In genomic region chr10:70599791-70600190, GRCh38 we compare ENCODE assay signal across 1 cellular context.
TF ChIP-seq lines count a peak whose summit lies in the region.

No MANE protein-coding gene starts in this region.

TF ChIP-seq in H1, 55 proteins besides CTCF, POLR2A, EP300 and RAD21:
- no peak for TF ChIP-seq KDM4A (IDR thresholded peaks at IDR 0.05; ENCODE audit: low read depth, low read length, severe bottlenecking)
- no peak for TF ChIP-seq TAF1 (IDR thresholded peaks at IDR 0.05; ENCODE audit: low read depth, low read length)
- no peak for TF ChIP-seq MAX (IDR thresholded peaks at IDR 0.05)
- TF ChIP-seq POU5F1 (IDR thresholded peaks at IDR 0.05; ENCODE audit: low read depth, low read length): no peak
- no peak for TF ChIP-seq HDAC6 (IDR thresholded peaks at IDR 0.05; ENCODE audit: low read depth, low read length)
- no peak for TF ChIP-seq TBP (IDR thresholded peaks at IDR 0.05; ENCODE audit: low read depth, low read length)
- TF ChIP-seq SRF (IDR thresholded peaks at IDR 0.05; ENCODE audit: low read depth, low read length): no peak
- TF ChIP-seq GABPA (IDR thresholded peaks at IDR 0.05; ENCODE audit: borderline replicate concordance, insufficient read depth, low read length): no peak
